ENCODE assay signal across 23 cellular contexts in genomic region chr16:13236308-13236707, GRCh38.
"Had no signal": no experiment of that assay in that cellular context is flagged by ENCODE, and none has a peak within 500 bp of the region (broad histone marks: within the 10 kb centered on the region; RNA-seq: fewer than 3 reads in every experiment).

No MANE protein-coding gene starts in this region.

- H3K4me3 Mint-ChIP-seq: mesothelial cell of epicardium; naive B cell; naive thymus-derived CD8-positive, alpha-beta T cell had no signal

- H3K36me3 Mint-ChIP-seq: mesothelial cell of epicardium; naive B cell; naive thymus-derived CD8-positive, alpha-beta T cell had no signal

- H3K36me3 ChIP-seq: esophagus squamous epithelium, gastrocnemius medialis, heart right ventricle, left lung, lower lobe of right lung had no signal

- H3K27ac Mint-ChIP-seq: naive B cell had no signal

- H3K4me1 Mint-ChIP-seq: naive B cell; naive thymus-derived CD8-positive, alpha-beta T cell had no signal

- H3K4me1 ChIP-seq: esophagus squamous epithelium, gastrocnemius medialis, heart right ventricle, left lung, lower lobe of right lung had no signal

- H3K27ac ChIP-seq: coronary artery, dorsolateral prefrontal cortex, epithelial cell of prostate, esophagus squamous epithelium, gastrocnemius medialis, heart right ventricle, left lung, lower lobe of right lung had no signal

- DNase-seq: dermis blood vessel endothelial cell; dorsolateral prefrontal cortex; effector CD4-positive, alpha-beta T cell; effector memory CD4-positive, alpha-beta T cell; erythroblast; esophagus squamous epithelium; foreskin fibroblast; foreskin melanocyte; gastrocnemius medialis; glutamatergic neuron; heart right ventricle; hippocampal formation; left cardiac atrium; left lung; left ventricle myocardium superior; lower lobe of right lung; mesenchymal stem cell; mucosa of descending colon; naive B cell; naive thymus-derived CD8-positive, alpha-beta T cell had no signal

- H3K4me3 ChIP-seq: coronary artery, dorsolateral prefrontal cortex, esophagus squamous epithelium, gastrocnemius medialis, heart right ventricle, left lung, lower lobe of right lung, mucosa of descending colon had no signal

- H3K27me3 ChIP-seq: dorsolateral prefrontal cortex, esophagus squamous epithelium, gastrocnemius medialis, heart right ventricle, left lung had no signal

- H3K9me3 ChIP-seq: esophagus squamous epithelium, gastrocnemius medialis, lower lobe of right lung, mucosa of descending colon had no signal
